ENCODE assay signal across 8 cellular contexts in the genomic region with DNA sequence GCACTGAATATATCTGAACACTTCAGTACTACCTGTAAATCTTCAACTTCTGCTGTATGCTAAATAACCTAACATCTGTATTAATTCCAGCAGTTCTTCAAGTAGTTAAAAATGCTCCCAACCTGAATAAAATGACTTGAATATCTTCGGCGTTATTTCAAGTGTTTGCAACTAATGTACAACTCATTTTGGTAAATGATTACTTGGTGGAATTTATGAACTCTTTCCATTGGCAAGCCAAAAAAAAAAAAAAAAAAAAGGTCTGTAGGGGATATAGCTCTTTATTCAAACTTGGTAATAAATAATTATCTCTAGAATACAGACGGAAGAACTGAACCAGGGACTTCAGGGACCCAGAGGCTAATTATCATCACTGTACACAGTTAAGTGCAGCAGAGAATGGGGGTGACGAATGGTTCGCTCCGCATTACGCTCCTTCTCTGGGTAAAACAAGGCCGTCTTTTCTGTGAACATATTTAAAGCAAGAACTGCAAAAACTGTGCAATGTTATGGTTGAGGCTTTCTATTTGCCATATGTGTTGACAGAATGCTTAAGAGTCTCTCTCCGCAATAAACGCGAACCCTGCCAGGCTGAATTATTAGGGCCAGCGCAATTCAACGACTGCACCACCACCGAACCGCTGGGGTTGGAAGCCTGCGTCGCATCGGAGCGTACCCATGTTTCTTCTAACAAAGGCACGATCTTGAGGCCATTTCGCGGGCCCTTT. TPM values are rescaled to one million over a fixed set of nuclear protein-coding genes. Genes with fewer than 3 reads are reported as not detected.
DNase-seq lines count a peak whose midpoint lies in the region; ATAC-seq, FAIRE-seq and TF ChIP-seq lines count a peak whose summit lies in the region.

No MANE protein-coding gene starts in this region.

- no peak for DNase-seq in cardiac muscle cell (ENCODE audit: low read depth in 1 of 2, low spot score in 1 of 2)
- DNase-seq in left ventricle myocardium superior, result no peak
- DNase-seq in NCI-H1694 (lab: John Stamatoyannopoulos, UW), result peak; percentile 31
- DNase-seq in bronchial epithelial cell (ENCODE audit: low read depth), result no peak
- DNase-seq in mesenchymal stem cell, result no peak
- DNase-seq in middle frontal gyrus (ENCODE audit: extremely low spot score, low spot score), result no peak
- DNase-seq in cerebellar cortex (ENCODE audit: low spot score), result no peak

- H2BK120ac ChIP-seq in mesenchymal stem cell (ENCODE audit: low read depth, low read length), result peak overlapping the region; percentile 91

- H3K14ac ChIP-seq in mesenchymal stem cell (ENCODE audit: low read length in 2 of 2), result peak overlapping the region in 1 of 2 experiments; percentile 96

- H3K23ac ChIP-seq in mesenchymal stem cell (ENCODE audit: low read length in 2 of 2), result peak overlapping the region in 1 of 2 experiments; percentile 91

- peak overlapping the region; percentile 87 for H3K9ac ChIP-seq in mesenchymal stem cell (ENCODE audit: low read length)

- H2BK15ac ChIP-seq in mesenchymal stem cell (ENCODE audit: low read depth, poor library complexity, severe bottlenecking), result peak overlapping the region; percentile 65

- WGBS in mesenchymal stem cell, result 7% methylated on average over 20 of the region's 22 CpGs
- 3% methylated on average over 22 of the region's 22 CpGs for WGBS in urinary bladder

- TF ChIP-seq CTCF in cardiac muscle cell (IDR thresholded peaks at IDR 0.05; ENCODE audit: low read depth, low read length) (no peak), bronchial epithelial cell (IDR thresholded peaks at IDR 0.05; ENCODE audit: insufficient read depth, low read length, severe bottlenecking) (no peak)

- intact Hi-C loops in left ventricle myocardium superior (cut with micrococcal nuclease), result loop anchor here (5.0 kb wide), 1 partner anchor 218 kb away; a partner anchor contains a TSS

- peak overlapping the region; percentile 99 for H4K8ac ChIP-seq in mesenchymal stem cell (ENCODE audit: low read length)

- no peaks in the 10 kb centered on the region for H3K4me1 ChIP-seq in cardiac muscle cell (ENCODE audit: low read depth)
- H3K4me1 ChIP-seq in mesenchymal stem cell (ENCODE audit: control insufficient read depth, insufficient read depth, low read depth, low read length), result peaks cover 6% of the 10 kb centered on the region
- no peaks in the 10 kb centered on the region for H3K4me1 ChIP-seq in urinary bladder (ENCODE audit: insufficient read depth)

- H3K9me3 ChIP-seq in cardiac muscle cell (ENCODE audit: low read depth) (no peaks in the 10 kb centered on the region), mesenchymal stem cell (ENCODE audit: control insufficient read depth, low read length) (no peaks in the 10 kb centered on the region)

- H3K27ac ChIP-seq in cardiac muscle cell (peak overlapping the region; percentile 97), mesenchymal stem cell (ENCODE audit: low read length, poor library complexity, severe bottlenecking) (peak overlapping the region; percentile 98), urinary bladder (ENCODE audit: low read depth) (peak overlapping the region; percentile 99)

- H2BK5ac ChIP-seq in mesenchymal stem cell (ENCODE audit: low read depth, low read length, poor library complexity, severe bottlenecking), result peak overlapping the region; percentile 94

- H3K4me3 ChIP-seq in cardiac muscle cell, result peak overlapping the region; percentile 41
- H3K4me3 ChIP-seq in bronchial epithelial cell (ENCODE audit: low read depth, low read length), result peak overlapping the region; percentile 94
- peak overlapping the region; percentile 77 to 79 for H3K4me3 ChIP-seq in mesenchymal stem cell (ENCODE audit: insufficient read depth in 1 of 2, low read depth in 1 of 2, low read length in 2 of 2)
- H3K4me3 ChIP-seq in urinary bladder (ENCODE audit: low read depth, low read length), result peak overlapping the region; percentile 89

- H4K91ac ChIP-seq in mesenchymal stem cell (ENCODE audit: low read length), result peak overlapping the region; percentile 54

- H3K4ac ChIP-seq in mesenchymal stem cell (ENCODE audit: low read depth in 1 of 2, low read length in 2 of 2), result peak overlapping the region; percentile 84 to 95

- no peaks in the 10 kb centered on the region for H3K27me3 ChIP-seq in cardiac muscle cell
- H3K27me3 ChIP-seq in bronchial epithelial cell (ENCODE audit: control insufficient read depth, insufficient read depth, low read length), result no peaks in the 10 kb centered on the region
- H3K27me3 ChIP-seq in mesenchymal stem cell (ENCODE audit: control insufficient read depth in 1 of 2, insufficient read depth in 1 of 2, low read length in 2 of 2), result no peaks in the 10 kb centered on the region

- no peaks in the 10 kb centered on the region for H3K36me3 ChIP-seq in cardiac muscle cell
- H3K36me3 ChIP-seq in bronchial epithelial cell (ENCODE audit: control insufficient read depth, insufficient read depth, low read length), result no peaks in the 10 kb centered on the region
- H3K36me3 ChIP-seq in mesenchymal stem cell (ENCODE audit: control insufficient read depth in 1 of 2, insufficient read depth in 2 of 2, low read depth in 1 of 2, low read length in 2 of 2), result no peaks in the 10 kb centered on the region
- H3K36me3 ChIP-seq in urinary bladder (ENCODE audit: insufficient read depth), result no peaks in the 10 kb centered on the region

- H3K18ac ChIP-seq in mesenchymal stem cell (ENCODE audit: low read depth in 1 of 2, low read length in 2 of 2), result peak overlapping the region; percentile 83 to 99

- H2AK5ac ChIP-seq in mesenchymal stem cell (ENCODE audit: low read length, severe bottlenecking), result peak overlapping the region; percentile 85

- peak overlapping the region; percentile 94 for H3K4me2 ChIP-seq in mesenchymal stem cell (ENCODE audit: low read length, poor library complexity, severe bottlenecking)

- peak overlapping the region; percentile 92 for H2AFZ ChIP-seq in mesenchymal stem cell (ENCODE audit: low read depth, low read length)

- FAIRE-seq in bronchial epithelial cell (lab: Jason Lieb, UNC), result no peak

- H2BK12ac ChIP-seq in mesenchymal stem cell (ENCODE audit: low read length in 2 of 2), result peak overlapping the region; percentile 45 to 68

- no peak for ATAC-seq in left ventricle myocardium superior

- H3K79me1 ChIP-seq in mesenchymal stem cell (replicated peaks; ENCODE audit: low read length, poor library complexity, severe bottlenecking), result no peaks in the 10 kb centered on the region

RNA-seq across cellular contexts. Expression of a gene that starts 1.8 kb away (rescaled TPM):
- total RNA-seq in cardiac muscle cell, result 28.9 and 35.1 TPM in 2 replicates
- polyA plus RNA-seq in cardiac muscle cell, result 22.3 and 35.2 TPM in 2 replicates
- total RNA-seq in left ventricle myocardium superior, result 39.6 TPM
- 46.1 and 55.7 TPM in 2 replicates for total RNA-seq in bronchial epithelial cell
- 49.1 TPM for polyA plus RNA-seq in mesenchymal stem cell (2013, experiment 1 of 2)
- 47.5 TPM for polyA plus RNA-seq in mesenchymal stem cell (2013, experiment 2 of 2)
- total RNA-seq in urinary bladder, result 225 TPM
- polyA plus RNA-seq in urinary bladder, result 22.3 TPM

Comparison
In these comparisons a context has a peak if more than half of its experiments do, and no peak if none do; other contexts are left out.
1. H3K4me3 ChIP-seq: peak in every context shown above with its lines; median percentile 94 in bronchial epithelial cell; 89 in urinary bladder; 78 in mesenchymal stem cell; 41 in cardiac muscle cell.